8 cellular contexts compared by ENCODE assay signal in the genomic region with DNA sequence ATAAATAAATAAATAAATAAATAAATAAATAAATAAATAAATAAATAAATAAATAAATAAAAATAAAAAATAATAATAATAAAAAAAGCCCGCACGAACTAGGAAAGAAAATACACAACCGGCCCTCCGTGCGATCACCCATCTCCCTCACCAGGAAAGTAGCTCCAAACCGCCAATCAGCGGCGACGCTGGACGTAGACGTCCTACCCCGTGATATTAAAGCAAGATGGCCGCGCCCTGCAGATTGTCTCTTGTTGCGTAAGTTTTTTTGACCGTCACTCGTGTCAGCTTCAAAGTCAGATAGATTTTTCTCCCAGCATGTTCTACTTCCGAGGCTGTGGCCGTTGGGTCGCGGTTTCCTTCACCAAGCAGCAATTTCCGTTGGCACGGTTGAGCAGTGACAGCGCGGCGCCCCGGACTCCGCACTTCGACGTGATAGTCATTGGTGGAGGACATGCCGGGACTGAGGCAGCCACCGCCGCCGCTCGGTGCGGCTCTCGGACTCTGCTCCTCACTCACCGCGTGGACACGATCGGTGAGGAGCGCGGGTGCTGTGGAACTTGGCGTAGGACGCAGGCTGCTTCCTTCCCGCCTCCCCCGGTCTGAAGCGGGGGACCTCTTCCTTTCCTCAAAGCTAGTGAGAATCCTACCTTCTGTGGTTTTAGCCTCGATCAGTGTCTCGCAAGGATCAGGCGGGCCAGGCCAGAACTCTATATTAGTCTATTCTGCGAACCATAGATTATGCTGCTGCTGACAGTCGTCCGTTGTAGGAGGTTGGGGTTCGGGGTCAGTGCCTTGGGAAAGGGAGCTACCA. TPM values are rescaled to one million over a fixed set of nuclear protein-coding genes. Genes with fewer than 3 reads are reported as not detected.
DNase-seq lines count a peak whose midpoint lies in the region; ATAC-seq and TF ChIP-seq lines count a peak whose summit lies in the region.

A gene with protein sequence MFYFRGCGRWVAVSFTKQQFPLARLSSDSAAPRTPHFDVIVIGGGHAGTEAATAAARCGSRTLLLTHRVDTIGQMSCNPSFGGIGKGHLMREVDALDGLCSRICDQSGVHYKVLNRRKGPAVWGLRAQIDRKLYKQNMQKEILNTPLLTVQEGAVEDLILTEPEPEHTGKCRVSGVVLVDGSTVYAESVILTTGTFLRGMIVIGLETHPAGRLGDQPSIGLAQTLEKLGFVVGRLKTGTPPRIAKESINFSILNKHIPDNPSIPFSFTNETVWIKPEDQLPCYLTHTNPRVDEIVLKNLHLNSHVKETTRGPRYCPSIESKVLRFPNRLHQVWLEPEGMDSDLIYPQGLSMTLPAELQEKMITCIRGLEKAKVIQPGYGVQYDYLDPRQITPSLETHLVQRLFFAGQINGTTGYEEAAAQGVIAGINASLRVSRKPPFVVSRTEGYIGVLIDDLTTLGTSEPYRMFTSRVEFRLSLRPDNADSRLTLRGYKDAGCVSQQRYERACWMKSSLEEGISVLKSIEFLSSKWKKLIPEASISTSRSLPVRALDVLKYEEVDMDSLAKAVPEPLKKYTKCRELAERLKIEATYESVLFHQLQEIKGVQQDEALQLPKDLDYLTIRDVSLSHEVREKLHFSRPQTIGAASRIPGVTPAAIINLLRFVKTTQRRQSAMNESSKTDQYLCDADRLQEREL (plus strand): TSS at position 201 of the 814 bp plus-strand sequence. CDS start 118 bp downstream, at position 319.

- H3K4me1 ChIP-seq in trophoblast cell (ENCODE audit: control insufficient read depth in 1 of 2, insufficient read depth in 2 of 2, low read length in 2 of 2) (no peaks in the 10 kb centered on the region), transverse colon (peaks cover 0 to 35% (median 16%) of the 10 kb centered on the region in 4 donors)

- H4K12ac ChIP-seq in trophoblast cell (ENCODE audit: low read depth, low read length): peak within 1 kb of the TSS; percentile 95

- peak within 1 kb of the TSS; percentile 95 for H3K14ac ChIP-seq in trophoblast cell (ENCODE audit: low read length)

- peak within 1 kb of the TSS; percentile 98 for H3K27ac Mint-ChIP-seq in activated naive CD8-positive, alpha-beta T cell treated with anti-CD3 and anti-CD28 coated beads, Interleukin-2, amount 50 U/mL, for 24 hours

- peak within 1 kb of the TSS; percentile 94 for H3K9ac ChIP-seq in trophoblast cell (ENCODE audit: low read length)

- TF ChIP-seq CTCF in GM12864 (IDR thresholded peaks at IDR 0.05; ENCODE audit: low read depth, low read length, missing control alignments) (no peak), transverse colon (IDR thresholded peaks at IDR 0.05) (no peak)

- H3K9me3 Mint-ChIP-seq in activated naive CD8-positive, alpha-beta T cell treated with anti-CD3 and anti-CD28 coated beads, Interleukin-2, amount 50 U/mL, for 24 hours: no peaks in the 10 kb centered on the region

- in situ Hi-C loops in transverse colon (cut with MboI; ENCODE audit: low pct_ligation_motif_present in 1 of 4, low pct_unique_long_range_greater_than_20kb in 1 of 4, low sequenced_read_pairs in 3 of 4): no loop called here

- DNase-seq in GM12864 (ENCODE audit: low read depth) (peak; percentile 82), NCI-H128 (lab: John Stamatoyannopoulos, UW; ENCODE audit: unreplicated experiment) (peak; percentile 56), SW480 (ENCODE audit: low spot score) (peak; percentile 88), Right ventricle myocardium superior (peak; percentile 95), trophoblast cell (peak; percentile 87 to 95), transverse colon (peak; percentile 91)
- DNase-seq in activated naive CD8-positive, alpha-beta T cell treated with anti-CD3 and anti-CD28 coated beads, Interleukin-2, amount 50 U/mL, for 24 hours: peak; percentile 79

- no peaks in the 10 kb centered on the region for H3K27me3 Mint-ChIP-seq in activated naive CD8-positive, alpha-beta T cell treated with anti-CD3 and anti-CD28 coated beads, Interleukin-2, amount 50 U/mL, for 24 hours

- H4K8ac ChIP-seq in trophoblast cell (ENCODE audit: low read depth, low read length): peak within 1 kb of the TSS; percentile 99

- H2BK120ac ChIP-seq in trophoblast cell (ENCODE audit: insufficient read depth, low read length, poor library complexity): peak within 1 kb of the TSS; percentile 16

- no CpG with 5 or more reads among the region's 55 CpGs for WGBS in trophoblast cell (ENCODE audit: extremely low coverage, insufficient coverage, insufficient read length)
- WGBS in transverse colon (ENCODE audit: low coverage in 1 of 2), 2 donors: 0% methylated on average over 15 to 38 of the region's 55 CpGs

- H3K4me3 ChIP-seq in GM12864 (ENCODE audit: low read depth, low read length): peak within 1 kb of the TSS; percentile 88
- peak within 1 kb of the TSS; percentile 98 for H3K4me3 ChIP-seq in trophoblast cell (ENCODE audit: low read depth, low read length)
- peak within 1 kb of the TSS; percentile 53 to 80 (median 72) for H3K4me3 ChIP-seq in transverse colon

- intact Hi-C loops in Right ventricle myocardium superior (cut with DNase I) (no loop called here), transverse colon (cut with DNase I; ENCODE audit: low total_unique reads) (no loop called here)

- H3K4me2 ChIP-seq in trophoblast cell (ENCODE audit: low read length): peak within 1 kb of the TSS; percentile 81

- H3K18ac ChIP-seq in trophoblast cell (ENCODE audit: low read length): peak within 1 kb of the TSS; percentile 93

- H3K27me3 ChIP-seq in trophoblast cell (ENCODE audit: insufficient read depth, low read length): no peaks in the 10 kb centered on the region
- no peaks in the 10 kb centered on the region for H3K27me3 ChIP-seq in transverse colon

- peak within 1 kb of the TSS; percentile 67 for H2BK5ac ChIP-seq in trophoblast cell (ENCODE audit: low read depth, low read length, poor library complexity)

- H3K79me1 ChIP-seq in trophoblast cell (ENCODE audit: low read length): peaks cover 4% of the 10 kb centered on the region

- peak; percentile 97 for ATAC-seq in HG02678 (IDR thresholded peaks at IDR 0.05; ENCODE audit: unreplicated experiment)
- ATAC-seq in activated naive CD8-positive, alpha-beta T cell treated with anti-CD3 and anti-CD28 coated beads, Interleukin-2, amount 50 U/mL, for 24 hours: peak; percentile 95
- peak; percentile 99 for ATAC-seq in Right ventricle myocardium superior (ENCODE audit: poor library complexity)

- H3K36me3 ChIP-seq in trophoblast cell (ENCODE audit: control insufficient read depth in 1 of 2, insufficient read depth in 2 of 2, low read length in 2 of 2) (peaks cover 0 to 1% of the 10 kb centered on the region in 2 experiments), transverse colon (peaks cover 0 to 10% (median 2%) of the 10 kb centered on the region in 4 donors)

- H3K36me3 Mint-ChIP-seq in activated naive CD8-positive, alpha-beta T cell treated with anti-CD3 and anti-CD28 coated beads, Interleukin-2, amount 50 U/mL, for 24 hours (ENCODE audit: low read depth): peaks cover 28% of the 10 kb centered on the region

- H3K4me3 Mint-ChIP-seq in activated naive CD8-positive, alpha-beta T cell treated with anti-CD3 and anti-CD28 coated beads, Interleukin-2, amount 50 U/mL, for 24 hours: peak within 1 kb of the TSS; percentile 95

- H3K23ac ChIP-seq in trophoblast cell (ENCODE audit: low read length): no peak within 1 kb of the TSS

- H3K79me2 ChIP-seq in trophoblast cell (ENCODE audit: control insufficient read depth, insufficient read depth, low read length, poor library complexity): peaks cover 7% of the 10 kb centered on the region

- peaks cover 41% of the 10 kb centered on the region for H3K4me1 Mint-ChIP-seq in activated naive CD8-positive, alpha-beta T cell treated with anti-CD3 and anti-CD28 coated beads, Interleukin-2, amount 50 U/mL, for 24 hours

- peaks cover 2% of the 10 kb centered on the region for H3K9me3 ChIP-seq in trophoblast cell (ENCODE audit: insufficient read depth, low read depth, low read length)
- H3K9me3 ChIP-seq in transverse colon: no peaks in the 10 kb centered on the region

- TF ChIP-seq POLR2A in transverse colon (IDR thresholded peaks at IDR 0.05): peak; percentile 65

- peak within 1 kb of the TSS; percentile 81 for H4K91ac ChIP-seq in trophoblast cell (ENCODE audit: low read depth, low read length)

- H3K27ac ChIP-seq in trophoblast cell (ENCODE audit: low read depth, low read length) (peak within 1 kb of the TSS; percentile 53), transverse colon (peak within 1 kb of the TSS; percentile 91 to 97 (median 92))

- peak within 1 kb of the TSS; percentile 97 for H2AFZ ChIP-seq in trophoblast cell (ENCODE audit: insufficient read depth, low read length, poor library complexity)

- no peak within 1 kb of the TSS for H2AK5ac ChIP-seq in trophoblast cell (ENCODE audit: low read length)

- H2BK12ac ChIP-seq in trophoblast cell (ENCODE audit: low read length): peak within 1 kb of the TSS; percentile 56

- TF ChIP-seq EP300 in transverse colon (IDR thresholded peaks at IDR 0.05; ENCODE audit: low read depth): no peak

- peak within 1 kb of the TSS; percentile 38 for H3K4ac ChIP-seq in trophoblast cell (ENCODE audit: low read depth, low read length)

RNA-seq across cellular contexts. Expression of the gene that starts here (rescaled TPM):
- total RNA-seq in Right ventricle myocardium superior (24.9 TPM), transverse colon (10 to 100 TPM in 3 of 4 donors, 1 to 10 TPM in 1; 9.6 to 27.7 (median 22.2) TPM)
- 11.3 and 11.5 TPM in 2 replicates for polyA plus RNA-seq in trophoblast cell (2013)

Comparison
In these comparisons a context has a peak if more than half of its experiments do, and no peak if none do; other contexts are left out.
1. Peak in every context shown above with its lines: DNase-seq, ATAC-seq, H3K4me3 ChIP-seq and H3K27ac ChIP-seq.